8 cellular contexts compared by ENCODE assay signal in genomic region chr5:140690941-140691924, GRCh38. TPM values are rescaled to one million over a fixed set of nuclear protein-coding genes. Genes with fewer than 3 reads are reported as not detected.
DNase-seq lines count a peak whose midpoint lies in the region; TF ChIP-seq lines count a peak whose summit lies in the region.

TSS of gene HARS1 (minus strand) at chr5:140691370. CDS start at chr5:140691304, 66 bp downstream.
TSS of gene HARS2 (plus strand) at chr5:140691455. CDS start at chr5:140691649, 194 bp downstream.

- no peak within 1 kb of the TSS for H4K8ac ChIP-seq in H9 (replicated peaks; ENCODE audit: insufficient read length, low read depth, low read length)

- H3K79me2 ChIP-seq in H9 (ENCODE audit: insufficient read depth, low read length) = peaks cover 9% of the 10 kb centered on the region; the same call in 1 of the 2 replicates

- no peak within 1 kb of the TSS for H2BK5ac ChIP-seq in H9 (ENCODE audit: insufficient read length, low read length)

- peaks cover 11 to 45% (median 34%) of the 10 kb centered on the region in 3 experiments; a peak in 6 of 7 replicates for H3K36me3 Mint-ChIP-seq in H9 (ENCODE audit: insufficient read depth in 1 of 3, low read depth in 3 of 3)
- H3K36me3 Mint-ChIP-seq in neural crest cell (ENCODE audit: low read depth) = peaks cover 9% of the 10 kb centered on the region

- H3K4me2 ChIP-seq in H9 (ENCODE audit: insufficient read depth, insufficient read length, low read length) = peak within 1 kb of the TSS; percentile 90

- no peaks in the 10 kb centered on the region for H3K9me3 Mint-ChIP-seq in H9
- no peaks in the 10 kb centered on the region for H3K9me3 Mint-ChIP-seq in neural crest cell

- H3K79me1 ChIP-seq in H9 (ENCODE audit: insufficient read depth, low read depth, low read length, poor library complexity, severe bottlenecking) = peaks cover 3% of the 10 kb centered on the region

- H3T11ph ChIP-seq in H9 (ENCODE audit: low read length) = no peak within 1 kb of the TSS

- H3K4me1 Mint-ChIP-seq in H9 (peaks cover 11 to 18% of the 10 kb centered on the region in 2 experiments), neural crest cell (peaks cover 32% of the 10 kb centered on the region)

- H3K27ac Mint-ChIP-seq in H9 (peak within 1 kb of the TSS; percentile 96 to 98 (median 96)), neural crest cell (ENCODE audit: unreplicated experiment) (peak within 1 kb of the TSS; percentile 99)

- no peak within 1 kb of the TSS for H2AK5ac ChIP-seq in H9 (ENCODE audit: insufficient read length, low read length)

- no peak within 1 kb of the TSS for H2BK20ac ChIP-seq in H9 (ENCODE audit: low read depth, low read length, poor library complexity, severe bottlenecking)

- H3K56ac ChIP-seq in H9 (ENCODE audit: insufficient read length, low read depth, low read length) = no peak within 1 kb of the TSS

- H3K4ac ChIP-seq in H9 (ENCODE audit: low read depth, low read length) = no peak within 1 kb of the TSS

- H4K91ac ChIP-seq in H9 (ENCODE audit: insufficient read length, low read depth, low read length) = no peak within 1 kb of the TSS

- DNase-seq in H9 (peak; percentile 95), MG63 (peak; percentile 99), SIG-M5 treated with dmso at 0.1 percent for 504 hours (lab: John Stamatoyannopoulos, UW; ENCODE audit: unreplicated experiment) (peak; percentile 96), foreskin fibroblast (peak; percentile 94 to 98), neural crest cell (ENCODE audit: low read depth, low spot score) (peak; percentile 75)
- DNase-seq in activated gamma-delta T cell treated with anti-CD3 and anti-CD28 coated beads, Interleukin-2, amount 50 U/mL, for 16 hours (ENCODE audit: low read depth) = peak; percentile 76

- H2BK12ac ChIP-seq in H9 (ENCODE audit: insufficient read length, low read depth, low read length) = no peak within 1 kb of the TSS

- H3K27ac ChIP-seq in H9 (ENCODE audit: insufficient read length, low read depth, low read length) = peak within 1 kb of the TSS; percentile 7
- peak within 1 kb of the TSS; percentile 69 for H3K27ac ChIP-seq in stomach smooth muscle (ENCODE audit: low read length)

- H4K5ac ChIP-seq in H9 (ENCODE audit: insufficient read length, low read depth, low read length) = no peak within 1 kb of the TSS

- no peaks in the 10 kb centered on the region for H3K27me3 ChIP-seq in H9 (ENCODE audit: insufficient read depth, low read length)
- no peaks in the 10 kb centered on the region for H3K27me3 ChIP-seq in MG63
- H3K27me3 ChIP-seq in stomach smooth muscle (ENCODE audit: control insufficient read depth in 1 of 2, insufficient read depth in 2 of 2, low read length in 2 of 2) = no peaks in the 10 kb centered on the region

- peak within 1 kb of the TSS; percentile 22 for H3K18ac ChIP-seq in H9 (ENCODE audit: insufficient read length, low read depth, low read length)

- no peak for TF ChIP-seq CTCF in H9 (conservative IDR thresholded peaks at IDR 0.05)
- TF ChIP-seq CTCF in foreskin fibroblast (IDR thresholded peaks at IDR 0.05; ENCODE audit: low read depth, low read length) = no peak
- TF ChIP-seq CTCF in neural crest cell (conservative IDR thresholded peaks at IDR 0.05) = no peak

- no CpG with 5 or more reads among the region's 61 CpGs for WGBS in H9 (ENCODE audit: extremely low coverage, insufficient read length, low lambda C conversion rate)

- H3K36me3 ChIP-seq in ES-I3 (ENCODE audit: insufficient read depth, low read length) (peaks cover 9% of the 10 kb centered on the region; the same call in 1 of the 2 replicates), MG63 (peaks cover 74% of the 10 kb centered on the region), stomach smooth muscle (ENCODE audit: control insufficient read depth in 2 of 2, insufficient read depth in 2 of 2, low read length in 2 of 2) (peaks cover 21 to 22% of the 10 kb centered on the region in 2 donors)

- H3K9me3 ChIP-seq in ES-I3 (ENCODE audit: control insufficient read depth, insufficient read depth, low read length) = no peaks in the 10 kb centered on the region
- H3K9me3 ChIP-seq in H9 (ENCODE audit: control insufficient read depth, low read depth, low read length) = no peaks in the 10 kb centered on the region
- no peaks in the 10 kb centered on the region for H3K9me3 ChIP-seq in MG63
- H3K9me3 ChIP-seq in stomach smooth muscle (ENCODE audit: control insufficient read depth in 2 of 2, low read length in 2 of 2) = no peaks in the 10 kb centered on the region

- peaks cover 6% of the 10 kb centered on the region for H3K23me2 ChIP-seq in H9 (ENCODE audit: insufficient read length, low read depth, low read length, poor library complexity, severe bottlenecking)

- H3K14ac ChIP-seq in H9 (ENCODE audit: insufficient read depth, low read length) = 0 out of 2 replicates have a peak within 1 kb of the TSS, but pooled peaks have one; percentile 49

- no peaks in the 10 kb centered on the region for H3K27me3 Mint-ChIP-seq in H9 (ENCODE audit: low read depth)
- H3K27me3 Mint-ChIP-seq in neural crest cell (ENCODE audit: low read depth) = no peaks in the 10 kb centered on the region

- H2AFZ ChIP-seq in H9 (ENCODE audit: low read length) = no peak within 1 kb of the TSS

- H3K9ac ChIP-seq in ES-I3 (ENCODE audit: low read depth, low read length) (peak within 1 kb of the TSS; percentile 88), H9 (ENCODE audit: extremely low read depth, insufficient read length, low read length) (peak within 1 kb of the TSS; percentile 81), stomach smooth muscle (ENCODE audit: low read length in 2 of 2) (peak within 1 kb of the TSS; percentile 81 to 91)

- no peaks in the 10 kb centered on the region for H3K4me1 ChIP-seq in ES-I3 (ENCODE audit: insufficient read depth, low read length)
- H3K4me1 ChIP-seq in H9 (ENCODE audit: insufficient read depth, low read length) = no peaks in the 10 kb centered on the region
- H3K4me1 ChIP-seq in stomach smooth muscle (ENCODE audit: control insufficient read depth, insufficient read depth, low read length) = peaks cover 17% of the 10 kb centered on the region

- H4K20me1 ChIP-seq in H9 (ENCODE audit: control insufficient read depth, insufficient read depth, insufficient read length) = no peaks in the 10 kb centered on the region

- H3K4me3 Mint-ChIP-seq in H9 (peak within 1 kb of the TSS; percentile 100), neural crest cell (peak within 1 kb of the TSS; percentile 100)

- no peak within 1 kb of the TSS for H2BK15ac ChIP-seq in H9 (ENCODE audit: low read depth, low read length)

- no peak within 1 kb of the TSS for H2BK120ac ChIP-seq in H9 (ENCODE audit: low read depth, low read length, poor library complexity, severe bottlenecking)

- peak within 1 kb of the TSS; percentile 85 for H3K4me3 ChIP-seq in MG63
- H3K4me3 ChIP-seq in foreskin fibroblast (ENCODE audit: low read depth in 1 of 2, low read length in 2 of 2) = peak within 1 kb of the TSS; percentile 90 to 97
- H3K4me3 ChIP-seq in stomach smooth muscle (ENCODE audit: low read length in 2 of 2) = peak within 1 kb of the TSS; percentile 81 to 98

- H3K23ac ChIP-seq in H9 (ENCODE audit: insufficient read length, low read depth, low read length) = no peak within 1 kb of the TSS

RNA-seq across cellular contexts. Expression of gene HARS1, which starts in this region (rescaled TPM):
- total RNA-seq in H9 (2021) (70.2 and 76.3 TPM in 2 replicates), neural crest cell (92.7 and 98.7 TPM in 2 replicates)
- 96.9 and 116 TPM in 2 replicates for total RNA-seq in MG63 (2014; rRNA removed; shearing (Covaris generic); ENCODE audit: low replicate concordance)

RNA-seq across cellular contexts. Expression of gene HARS2, which starts in this region (rescaled TPM):
- 20.2 and 20.5 TPM in 2 replicates for total RNA-seq in H9 (2021)
- total RNA-seq in MG63 (2014; rRNA removed; shearing (Covaris generic); ENCODE audit: low replicate concordance) = 41.8 and 50.1 TPM in 2 replicates
- total RNA-seq in neural crest cell = 31.8 and 33.2 TPM in 2 replicates

Comparison
In these comparisons a context has a peak if more than half of its experiments do, and no peak if none do; other contexts are left out.
1. Peak in every context shown above with its lines: DNase-seq, H3K4me3 ChIP-seq and H3K27ac ChIP-seq.